15 cellular contexts compared by ENCODE assay signal in the genomic region with DNA sequence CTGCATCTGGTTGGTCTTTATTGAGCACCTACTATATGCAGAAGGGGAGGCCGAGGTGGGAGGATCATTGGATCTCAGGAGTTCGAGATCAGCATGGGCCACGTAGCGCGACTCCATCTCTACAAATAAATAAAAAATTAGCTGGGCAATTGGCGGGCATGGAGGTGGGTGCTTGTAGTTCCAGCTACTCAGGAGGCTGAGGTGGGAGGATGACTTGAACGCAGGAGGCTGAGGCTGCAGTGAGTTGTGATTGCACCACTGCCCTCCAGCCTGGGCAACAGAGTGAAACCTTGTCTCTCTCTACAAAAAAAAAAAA. TPM values are rescaled to one million over a fixed set of nuclear protein-coding genes. Genes with fewer than 3 reads are reported as not detected.
DNase-seq lines count a peak whose midpoint lies in the region; ATAC-seq and TF ChIP-seq lines count a peak whose summit lies in the region.
"Had no signal": no experiment of that assay in that cellular context is flagged by ENCODE, and none has a peak within 500 bp of the region (broad histone marks: within the 10 kb centered on the region; RNA-seq: fewer than 3 reads in every experiment).

No MANE protein-coding gene starts in this region.

- H3K36me3 Mint-ChIP-seq in Caco-2 (ENCODE audit: insufficient read depth, unreplicated experiment), result peaks cover 68% of the 10 kb centered on the region
- H3K36me3 Mint-ChIP-seq in IgD-negative memory B cell, result no peaks in the 10 kb centered on the region
- H3K36me3 Mint-ChIP-seq in activated naive CD8-positive, alpha-beta T cell treated with anti-CD3 and anti-CD28 coated beads, Interleukin-2, amount 50 U/mL, for 24 hours (ENCODE audit: low read depth), result peaks cover 4% of the 10 kb centered on the region
- H3K36me3 Mint-ChIP-seq in neural progenitor cell, result peaks cover 7% of the 10 kb centered on the region

- H3K36me3 ChIP-seq in Caco-2 (ENCODE audit: control insufficient read depth, insufficient read depth, low read length) (peaks cover 3% of the 10 kb centered on the region; the same call in 1 of the 2 replicates), neural progenitor cell (no peaks in the 10 kb centered on the region)

- H3K4me1 Mint-ChIP-seq in Caco-2 (ENCODE audit: low read depth, unreplicated experiment) (no peaks in the 10 kb centered on the region), IgD-negative memory B cell (peaks cover 9 to 10% (median 10%) of the 10 kb centered on the region in 3 donors), neural progenitor cell (peaks cover 11% of the 10 kb centered on the region)
- H3K4me1 Mint-ChIP-seq in activated naive CD8-positive, alpha-beta T cell treated with anti-CD3 and anti-CD28 coated beads, Interleukin-2, amount 50 U/mL, for 24 hours, result peaks cover 12% of the 10 kb centered on the region

- peaks cover 38% of the 10 kb centered on the region for H3F3A ChIP-seq in neural progenitor cell (ENCODE audit: low read depth)

- no peaks in the 10 kb centered on the region for H3K79me2 ChIP-seq in neural progenitor cell (ENCODE audit: low read depth)

- POLR2A ChIA-PET in Caco-2 (lab: Charles Lee), result interaction anchor here (0.6 kb wide), 1 partner anchor 111 kb away, joined by 3 read pairs; no protein-coding TSS in a partner anchor

- TF ChIP-seq CTCF in Caco-2 (IDR thresholded peaks at IDR 0.05; ENCODE audit: insufficient read depth in 1 of 2, low read depth in 1 of 2, low read length in 1 of 2, severe bottlenecking in 1 of 2, unreplicated experiment in 1 of 2), result no peak
- no peak for TF ChIP-seq CTCF in neural progenitor cell (IDR thresholded peaks at IDR 0.05)

- no peaks in the 10 kb centered on the region for H3K9me3 ChIP-seq in Caco-2
- H3K9me3 ChIP-seq in neural progenitor cell (ENCODE audit: low read depth), result no peaks in the 10 kb centered on the region
- H3K9me3 ChIP-seq: body of pancreas, Peyer's patch, tibial nerve had no signal

- H3K27me3 Mint-ChIP-seq in Caco-2 (ENCODE audit: insufficient read depth, unreplicated experiment) (no peaks in the 10 kb centered on the region), IgD-negative memory B cell (no peaks in the 10 kb centered on the region), neural progenitor cell (ENCODE audit: insufficient read depth, low read depth) (peaks cover 34% of the 10 kb centered on the region)
- peaks cover 13% of the 10 kb centered on the region for H3K27me3 Mint-ChIP-seq in activated naive CD8-positive, alpha-beta T cell treated with anti-CD3 and anti-CD28 coated beads, Interleukin-2, amount 50 U/mL, for 24 hours

- no peak overlapping the region for H3K4me3 ChIP-seq in Caco-2 (ENCODE audit: low read depth, low read length)
- no peak overlapping the region for H3K4me3 ChIP-seq in neural progenitor cell
- H3K4me3 ChIP-seq: body of pancreas, GM23248 had no signal

- H3K27ac Mint-ChIP-seq in Caco-2 (ENCODE audit: unreplicated experiment) (peak overlapping the region; percentile 59), IgD-negative memory B cell (peak overlapping the region; percentile 83 to 98 (median 91)), neural progenitor cell (no peak overlapping the region)
- no peak overlapping the region for H3K27ac Mint-ChIP-seq in activated naive CD8-positive, alpha-beta T cell treated with anti-CD3 and anti-CD28 coated beads, Interleukin-2, amount 50 U/mL, for 24 hours

- ATAC-seq in activated naive CD8-positive, alpha-beta T cell treated with anti-CD3 and anti-CD28 coated beads, Interleukin-2, amount 50 U/mL, for 24 hours, result no peak
- ATAC-seq in GM18858 (IDR thresholded peaks at IDR 0.05; ENCODE audit: unreplicated experiment), result no peak
- ATAC-seq in HG02973 (IDR thresholded peaks at IDR 0.05; ENCODE audit: unreplicated experiment), result no peak

- H3K9me3 Mint-ChIP-seq in Caco-2 (ENCODE audit: unreplicated experiment) (no peaks in the 10 kb centered on the region), IgD-negative memory B cell (peaks cover 0 to under 1% (median 0%) of the 10 kb centered on the region in 3 donors), neural progenitor cell (no peaks in the 10 kb centered on the region)
- H3K9me3 Mint-ChIP-seq in activated naive CD8-positive, alpha-beta T cell treated with anti-CD3 and anti-CD28 coated beads, Interleukin-2, amount 50 U/mL, for 24 hours, result no peaks in the 10 kb centered on the region

- no peak overlapping the region for H3K4me3 Mint-ChIP-seq in Caco-2 (ENCODE audit: unreplicated experiment)
- H3K4me3 Mint-ChIP-seq in IgD-negative memory B cell, result peak overlapping the region; percentile 79 to 94 (median 86)
- peak overlapping the region; percentile 54 for H3K4me3 Mint-ChIP-seq in activated naive CD8-positive, alpha-beta T cell treated with anti-CD3 and anti-CD28 coated beads, Interleukin-2, amount 50 U/mL, for 24 hours
- H3K4me3 Mint-ChIP-seq in neural progenitor cell, result peak overlapping the region; percentile 7

- no peak for DNase-seq in Caco-2
- no peak for DNase-seq in activated naive CD8-positive, alpha-beta T cell treated with anti-CD3 and anti-CD28 coated beads, Interleukin-2, amount 50 U/mL, for 24 hours
- DNase-seq in neural progenitor cell (ENCODE audit: low spot score), result no peak
- no peak for DNase-seq in NCI-H69 (lab: John Stamatoyannopoulos, UW)
- no peak for DNase-seq in DMS114 treated with DMSO at 0.1 percent for 48 hours (lab: John Stamatoyannopoulos, UW; ENCODE audit: unreplicated experiment)
- DNase-seq: NCI-H1105, NCI-H446 treated with DMSO at 0.1 percent for 48 hours had no signal

- no peak overlapping the region for H3K9ac ChIP-seq in neural progenitor cell
- H3K9ac ChIP-seq: GM23248 had no signal

- no peak overlapping the region for H3K4me2 ChIP-seq in neural progenitor cell

- H3K27me3 ChIP-seq in Caco-2 (replicated peaks; ENCODE audit: control insufficient read depth, insufficient read depth, low read length) (no peaks in the 10 kb centered on the region), neural progenitor cell (peaks cover 54% of the 10 kb centered on the region)
- H3K27me3 ChIP-seq: body of pancreas, Peyer's patch had no signal

- H3K4me1 ChIP-seq in Caco-2 (0 out of 2 replicates have a peak, but pooled peaks cover 4% of the 10 kb centered on the region), neural progenitor cell (peaks cover 7% of the 10 kb centered on the region)

- peaks cover 27% of the 10 kb centered on the region for H4K20me1 ChIP-seq in neural progenitor cell (ENCODE audit: low read depth)

- intact Hi-C loops in Caco-2 (cut with micrococcal nuclease; ENCODE audit: unreplicated experiment), result loop anchor here (10.0 kb wide), 1 partner anchor 88 kb away; no protein-coding TSS in a partner anchor

- BruUV-seq in Caco-2 (replicated peaks; lab: Mats Ljungman, UMichigan), result no TSS peak

- H3K27ac ChIP-seq in neural progenitor cell, result no peak overlapping the region
- H3K27ac ChIP-seq: GM23248 had no signal

- no peak overlapping the region for H2AFZ ChIP-seq in neural progenitor cell (replicated peaks)
- H2AFZ ChIP-seq: GM23248 had no signal

- CTCF ChIA-PET in Caco-2 (lab: Charles Lee), result no interaction called here

RNA-seq across cellular contexts. Expression of a gene that starts 3.8 kb away (rescaled TPM):
- total RNA-seq in Caco-2 (2022), result 4.4 and 6.1 TPM in 2 replicates
- 6.3 TPM for polyA plus RNA-seq in IgD-negative memory B cell
- 0.90 TPM in 1 of 2 replicates, not detected in the other for total RNA-seq in neural progenitor cell (ENCODE audit: low replicate concordance)

RNA-seq across cellular contexts. Expression of a gene that starts 11.2 kb away (rescaled TPM):
- total RNA-seq in Caco-2 (2022) (not detected in 2 replicates), neural progenitor cell (ENCODE audit: low replicate concordance) (not detected in 2 replicates)
- not detected for polyA plus RNA-seq in IgD-negative memory B cell
- total RNA-seq: body of pancreas, glomerular endothelial cell, GM23248, Peyer's patch had no signal

RNA-seq across cellular contexts. Expression of a gene that starts 22.5 kb away (rescaled TPM):
- total RNA-seq in Caco-2 (2022) (0.29 TPM in 1 of 2 replicates, not detected in the other), neural progenitor cell (ENCODE audit: low replicate concordance) (0.28 TPM in 1 of 2 replicates, not detected in the other)
- polyA plus RNA-seq in IgD-negative memory B cell, result not detected
- total RNA-seq: glomerular endothelial cell, GM23248, Peyer's patch, tibial nerve had no signal
- polyA plus RNA-seq: GM23248 had no signal

RNA-seq across cellular contexts. Expression of a gene that starts 29.7 kb away (rescaled TPM):
- total RNA-seq in Caco-2 (2022) (64.3 and 69.1 TPM in 2 replicates), neural progenitor cell (ENCODE audit: low replicate concordance) (14.4 and 46.9 TPM in 2 replicates)
- polyA plus RNA-seq in IgD-negative memory B cell, result 138 TPM

RNA-seq across cellular contexts. Expression of a gene that starts 30.0 kb away (rescaled TPM):
- total RNA-seq in Caco-2 (2022), result not detected in 2 replicates
- not detected for polyA plus RNA-seq in IgD-negative memory B cell
- not detected in 2 replicates for total RNA-seq in neural progenitor cell (ENCODE audit: low replicate concordance)
- total RNA-seq: body of pancreas, glomerular endothelial cell, GM23248, Peyer's patch, tibial nerve had no signal
- polyA plus RNA-seq: GM23248 had no signal

Comparison
In these comparisons a context has a peak if more than half of its experiments do, and no peak if none do; other contexts are left out.
1. H3K27ac Mint-ChIP-seq: peak in Caco-2 (single experiment) and IgD-negative memory B cell (3 of 3); none in activated naive CD8-positive, alpha-beta T cell treated with anti-CD3 and anti-CD28 coated beads, Interleukin-2, amount 50 U/mL, for 24 hours (single experiment) and neural progenitor cell (single experiment).